33 cellular contexts compared by ENCODE assay signal in genomic region chr6:35824552-35825192, GRCh38. TPM values are rescaled to one million over a fixed set of nuclear protein-coding genes. Genes with fewer than 3 reads are reported as not detected.
"Had no signal": no experiment of that assay in that cellular context is flagged by ENCODE, and none has a peak within 500 bp of the region (broad histone marks: within the 10 kb centered on the region; RNA-seq: fewer than 3 reads in every experiment).

No MANE protein-coding gene starts in this region.

- H3K27me3 ChIP-seq: neutrophil, ovary, suprapubic skin, testis, tibial artery, upper lobe of left lung, vagina had no signal

- H3K9ac ChIP-seq: parathyroid adenoma had no signal

- H3K4me3 ChIP-seq: ovary, psoas muscle, skin epidermis, smooth muscle cell, spleen, suprapubic skin, testis, tibial artery, upper lobe of left lung, vagina had no signal

- H3K36me3 ChIP-seq: neutrophil, ovary, spleen, suprapubic skin, tibial artery, upper lobe of left lung, vagina had no signal

- H3K79me2 ChIP-seq: parathyroid adenoma had no signal

- H3K9me3 ChIP-seq: neutrophil, ovary, psoas muscle, suprapubic skin, testis, tibial artery, upper lobe of left lung, vagina had no signal

- ATAC-seq: naive thymus-derived CD4-positive, alpha-beta T cell; natural killer cell; psoas muscle; right cardiac atrium; sciatic nerve; stimulated activated memory B cell treated with anti-CD40 and anti-IgM and Interleukin-4, amounts not matched to agents 10 μg/mL and 1 μg/mL and 100 μg/mL, for 72 hours; stimulated activated naive CD8-positive, alpha-beta T cell treated with anti-CD3 and anti-CD28 coated beads, Interleukin-15, amount 100 ng/mL, for 72 hours; stimulated activated naive CD8-positive, alpha-beta T cell treated with anti-CD3 and anti-CD28 coated beads, Interleukin-15, Interleukin-2, amounts not matched to agents 100 U/mL and 50 U/mL, for 24 hours had no signal

- H3K27ac ChIP-seq: neutrophil, ovary, parathyroid adenoma, psoas muscle, skin epidermis, spleen, suprapubic skin, testis, tibial artery, upper lobe of left lung, vagina had no signal

- H3K4me2 ChIP-seq: smooth muscle cell had no signal

- DNase-seq: naive thymus-derived CD4-positive, alpha-beta T cell; natural killer cell; nucleus accumbens; ovary; psoas muscle; right cardiac atrium; spleen; stimulated activated CD4-positive, alpha-beta T cell treated with anti-CD3 and anti-CD28 coated beads, Interleukin-12 subunit alpha, Interleukin-12 subunit beta, amount 100 ng/mL, for 4 hours; stimulated activated CD4-positive, alpha-beta T cell treated with anti-CD3 and anti-CD28 coated beads, Interleukin-1b, Interleukin-23, amount 100 ng/mL, for 48 hours; stimulated activated CD4-positive, alpha-beta T cell treated with anti-CD3 and anti-CD28 coated beads, Interleukin-4, amount 100 ng/mL, for 1 hour; stimulated activated CD4-positive, alpha-beta T cell treated with anti-CD3 and anti-CD28 coated beads, Interleukin-4, amount 100 ng/mL, for 4 hours; stimulated activated CD8-positive, alpha-beta memory T cell treated with anti-CD3 and anti-CD28 coated beads, Interleukin-4, amount 100 ng/mL, for 48 hours; stimulated activated naive CD4-positive, alpha-beta T cell; stimulated activated naive CD8-positive, alpha-beta T cell treated with anti-CD3 and anti-CD28 coated beads, Interleukin-15, amount 100 ng/mL, for 72 hours; stimulated activated naive CD8-positive, alpha-beta T cell treated with anti-CD3 and anti-CD28 coated beads, Interleukin-15, Interleukin-2, amounts not matched to agents 100 U/mL and 50 U/mL, for 24 hours; substantia nigra; testis; tibial artery; trophoblast cell; upper lobe of left lung had no signal

- H3K4me1 ChIP-seq: parathyroid adenoma, psoas muscle, spleen, suprapubic skin, testis, tibial artery, upper lobe of left lung, vagina had no signal

- H2AFZ ChIP-seq: parathyroid adenoma had no signal

RNA-seq across cellular contexts. Expression of gene LHFPL5, which starts 19.5 kb away (rescaled TPM):
- total RNA-seq: naive thymus-derived CD4-positive, alpha-beta T cell; natural killer cell; neural crest cell; omental fat pad; ovary; progenitor cell of endocrine pancreas; right cardiac atrium; sciatic nerve; smooth muscle cell; spleen; suprapubic skin; upper lobe of left lung; ureter; vagina had no signal
- polyA plus RNA-seq: naive thymus-derived CD4-positive, alpha-beta T cell; ovary; right cardiac atrium; smooth muscle cell; spleen had no signal

RNA-seq across cellular contexts. Expression of gene CLPS, which starts 27.5 kb away (rescaled TPM):
- total RNA-seq: naive thymus-derived CD4-positive, alpha-beta T cell; natural killer cell; neural crest cell; omental fat pad; renal cortical epithelial cell; right cardiac atrium; smooth muscle cell; suprapubic skin; ureter; vagina had no signal
- polyA plus RNA-seq: naive thymus-derived CD4-positive, alpha-beta T cell; ovary; right cardiac atrium; smooth muscle cell had no signal

RNA-seq across cellular contexts. Expression of gene CLPSL1, which starts 43.9 kb away (rescaled TPM):
- total RNA-seq: naive thymus-derived CD4-positive, alpha-beta T cell; natural killer cell; neural crest cell; omental fat pad; ovary; progenitor cell of endocrine pancreas; psoas muscle; renal cortical epithelial cell; right cardiac atrium; sciatic nerve; smooth muscle cell; spleen; suprapubic skin; testis; upper lobe of left lung; ureter; vagina had no signal
- polyA plus RNA-seq: naive thymus-derived CD4-positive, alpha-beta T cell; ovary; psoas muscle; right cardiac atrium; smooth muscle cell; spleen had no signal

RNA-seq across cellular contexts. Expression of gene CLPSL2, which starts 48.3 kb away (rescaled TPM):
- total RNA-seq: naive thymus-derived CD4-positive, alpha-beta T cell; natural killer cell; neural crest cell; omental fat pad; ovary; progenitor cell of endocrine pancreas; psoas muscle; renal cortical epithelial cell; right cardiac atrium; sciatic nerve; smooth muscle cell; spleen; suprapubic skin; testis; upper lobe of left lung; ureter; vagina had no signal
- polyA plus RNA-seq: naive thymus-derived CD4-positive, alpha-beta T cell; ovary; psoas muscle; right cardiac atrium; spleen had no signal
